Comparison of ENCODE assay signal across 18 cellular contexts in the genomic region with DNA sequence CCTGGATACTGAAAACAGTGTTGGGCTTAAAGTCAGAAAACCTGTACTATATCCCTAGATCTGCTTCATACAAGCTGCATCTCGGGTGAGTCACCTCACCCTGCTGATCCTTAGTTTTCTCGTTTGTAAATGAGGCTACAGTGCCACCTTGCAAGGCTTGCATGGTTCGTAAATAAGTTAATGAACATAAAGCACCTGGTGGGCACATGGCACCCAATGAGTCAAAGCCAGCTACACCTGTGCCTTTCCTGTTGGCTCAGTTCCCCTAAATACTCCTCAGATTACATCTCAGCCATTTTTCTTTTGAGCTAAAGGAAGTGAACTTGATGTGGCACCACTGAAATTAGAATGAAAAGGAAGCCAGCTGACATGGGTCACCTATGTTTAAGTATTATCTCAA. TPM values are rescaled to one million over a fixed set of nuclear protein-coding genes. Genes with fewer than 3 reads are reported as not detected.
DNase-seq lines count a peak whose midpoint lies in the region; ATAC-seq and TF ChIP-seq lines count a peak whose summit lies in the region.
"Had no signal": no experiment of that assay in that cellular context is flagged by ENCODE, and none has a peak within 500 bp of the region (broad histone marks: within the 10 kb centered on the region; RNA-seq: fewer than 3 reads in every experiment).

No MANE protein-coding gene starts in this region.

- TF ChIP-seq CTCF in GM10266 (IDR thresholded peaks at IDR 0.05; ENCODE audit: control insufficient read depth, insufficient read depth, low read depth, missing control alignments) (peak; percentile 1), choroid plexus epithelial cell (conservative IDR thresholded peaks at IDR 0.05; ENCODE audit: low read depth, low read length) (no peak), uterus (IDR thresholded peaks at IDR 0.05) (no peak)

- no peaks in the 10 kb centered on the region for H3K27me3 ChIP-seq in uterus
- H3K27me3 ChIP-seq: tibial nerve had no signal

- ATAC-seq in stimulated activated effector memory CD8-positive, alpha-beta T cell treated with anti-CD3 and anti-CD28 coated beads, Interleukin-12 subunit alpha, Interleukin-12 subunit beta, amount 100 ng/mL, for 72 hours = no peak

- no peak overlapping the region for H3K27ac ChIP-seq in uterus
- H3K27ac ChIP-seq: tibial nerve had no signal

- no peaks in the 10 kb centered on the region for H3K36me3 ChIP-seq in uterus
- H3K36me3 ChIP-seq: tibial nerve had no signal

- H3K27ac Mint-ChIP-seq in stimulated activated effector memory CD8-positive, alpha-beta T cell treated with anti-CD3 and anti-CD28 coated beads, Interleukin-12 subunit alpha, Interleukin-12 subunit beta, amount 100 ng/mL, for 72 hours = no peak overlapping the region
- H3K27ac Mint-ChIP-seq: CD14-positive monocyte had no signal

- DNase-seq in GM10266 (ENCODE audit: extremely low spot score) = no peak
- DNase-seq in LoVo (ENCODE audit: low spot score) = peak; percentile 27
- peak; percentile 49 for DNase-seq in choroid plexus epithelial cell (ENCODE audit: low read depth)
- peak; percentile 32 for DNase-seq in mucosa of gallbladder (ENCODE audit: low spot score)
- DNase-seq in stimulated activated effector memory CD8-positive, alpha-beta T cell treated with anti-CD3 and anti-CD28 coated beads, Interleukin-12 subunit alpha, Interleukin-12 subunit beta, amount 100 ng/mL, for 72 hours (ENCODE audit: low spot score in 2 of 2) = no peak
- DNase-seq in uterus = no peak
- no peak for DNase-seq in activated CD4-positive, CD25-positive, alpha-beta regulatory T cell treated with anti-CD3 and anti-CD28 coated beads, Interleukin-2, amount 50 U/mL, for 72 hours
- DNase-seq: activated CD4-positive, alpha-beta T cell treated with anti-CD3 and anti-CD28 coated beads for 4 hours; cerebellar nuclear complex; glutamatergic neuron; NCI-H1092 treated with DMSO at 0.1 percent for 48 hours; NCI-H748 treated with DMSO at 0.1 percent for 48 hours; Right ventricle myocardium superior; stimulated activated CD8-positive, alpha-beta memory T cell treated with anti-CD3 and anti-CD28 coated beads, Interleukin-4, amount 100 ng/mL, for 48 hours had no signal

- no peak for TF ChIP-seq POLR2A in uterus (IDR thresholded peaks at IDR 0.05)

- no peaks in the 10 kb centered on the region for H3K9me3 ChIP-seq in uterus
- H3K9me3 ChIP-seq: tibial nerve had no signal

- no peaks in the 10 kb centered on the region for H3K36me3 Mint-ChIP-seq in stimulated activated effector memory CD8-positive, alpha-beta T cell treated with anti-CD3 and anti-CD28 coated beads, Interleukin-12 subunit alpha, Interleukin-12 subunit beta, amount 100 ng/mL, for 72 hours
- H3K36me3 Mint-ChIP-seq: CD14-positive monocyte had no signal

- intact Hi-C loops in uterus (cut with DNase I; ENCODE audit: low total_unique reads) = loop anchor here (10.0 kb wide), 2 partner anchors 451 to 481 kb away; a partner anchor contains a TSS

- H3K4me3 Mint-ChIP-seq in stimulated activated effector memory CD8-positive, alpha-beta T cell treated with anti-CD3 and anti-CD28 coated beads, Interleukin-12 subunit alpha, Interleukin-12 subunit beta, amount 100 ng/mL, for 72 hours = no peak overlapping the region
- H3K4me3 Mint-ChIP-seq: CD14-positive monocyte had no signal

- no peaks in the 10 kb centered on the region for H3K4me1 ChIP-seq in uterus
- H3K4me1 ChIP-seq: tibial nerve had no signal

- H3K9me3 Mint-ChIP-seq in stimulated activated effector memory CD8-positive, alpha-beta T cell treated with anti-CD3 and anti-CD28 coated beads, Interleukin-12 subunit alpha, Interleukin-12 subunit beta, amount 100 ng/mL, for 72 hours = no peaks in the 10 kb centered on the region

- no peaks in the 10 kb centered on the region for H3K4me1 Mint-ChIP-seq in stimulated activated effector memory CD8-positive, alpha-beta T cell treated with anti-CD3 and anti-CD28 coated beads, Interleukin-12 subunit alpha, Interleukin-12 subunit beta, amount 100 ng/mL, for 72 hours
- H3K4me1 Mint-ChIP-seq: CD14-positive monocyte had no signal

- no peak overlapping the region for H3K4me3 ChIP-seq in choroid plexus epithelial cell (ENCODE audit: low read depth, low read length)
- no peak overlapping the region for H3K4me3 ChIP-seq in uterus
- H3K4me3 ChIP-seq: tibial nerve had no signal

RNA-seq across cellular contexts. Expression of a gene that starts 26.5 kb away (rescaled TPM):
- not detected for total RNA-seq in mucosa of gallbladder
- not detected for total RNA-seq in uterus
- total RNA-seq: myocyte, posterior vena cava, Right ventricle myocardium superior, tibial nerve had no signal

Comparison
In these comparisons a context has a peak if more than half of its experiments do, and no peak if none do; other contexts are left out.
1. DNase-seq: peak in LoVo (single experiment), choroid plexus epithelial cell (single experiment) and mucosa of gallbladder (single experiment); none in GM10266 (single experiment), stimulated activated effector memory CD8-positive, alpha-beta T cell treated with anti-CD3 and anti-CD28 coated beads, Interleukin-12 subunit alpha, Interleukin-12 subunit beta, amount 100 ng/mL, for 72 hours (0 of 2), uterus (0 of 2) and activated CD4-positive, CD25-positive, alpha-beta regulatory T cell treated with anti-CD3 and anti-CD28 coated beads, Interleukin-2, amount 50 U/mL, for 72 hours (single experiment).